8 cellular contexts compared by ENCODE assay signal in the genomic region with DNA sequence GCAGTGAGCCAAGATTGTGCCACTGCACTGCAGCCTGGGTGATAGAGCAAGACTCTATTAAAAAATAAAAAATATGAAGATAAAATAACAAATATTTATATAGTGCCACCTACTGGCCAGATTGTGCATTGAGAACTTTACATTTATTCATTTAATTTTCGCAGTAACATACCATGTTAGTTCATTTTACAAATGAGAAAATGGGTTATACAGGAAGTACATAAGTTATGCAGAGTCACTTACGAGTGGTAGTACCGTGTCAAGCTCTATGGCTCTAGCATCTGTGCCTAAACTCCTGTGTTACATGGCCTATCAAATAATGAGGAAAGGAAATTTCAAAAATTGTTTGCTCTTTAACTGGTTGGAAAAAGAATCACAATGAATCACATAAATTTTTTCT. TPM values are rescaled to one million over a fixed set of nuclear protein-coding genes. Genes with fewer than 3 reads are reported as not detected.
A peak's percentile ranks its signal among the peaks of the same experiment; 100 is the strongest.
DNase-seq lines count a peak whose midpoint lies in the region; ATAC-seq and TF ChIP-seq lines count a peak whose summit lies in the region.

No MANE protein-coding gene starts in this region.

- no peaks in the 10 kb centered on the region for H3K27me3 Mint-ChIP-seq in HFFc6 (ENCODE audit: insufficient read depth)
- no peaks in the 10 kb centered on the region for H3K27me3 Mint-ChIP-seq in activated T-helper 2 cell treated with anti-CD3 and anti-CD28 coated beads, Interferon-gamma antibody, Interleukin-2, Interleukin-4, amounts not matched to agents 10 μg/mL and 5 μg/mL and 100 μg/mL, durations not matched to agents 14 hours and 24 hours and 36 hours (ENCODE audit: low read depth)

- ATAC-seq in left colon (peak; percentile 6), GM21526 (IDR thresholded peaks at IDR 0.05; ENCODE audit: low FRiP score, unreplicated experiment) (no peak)

- H3K9me3 Mint-ChIP-seq in HFFc6 = no peaks in the 10 kb centered on the region
- no peaks in the 10 kb centered on the region for H3K9me3 Mint-ChIP-seq in activated T-helper 2 cell treated with anti-CD3 and anti-CD28 coated beads, Interferon-gamma antibody, Interleukin-2, Interleukin-4, amounts not matched to agents 10 μg/mL and 5 μg/mL and 100 μg/mL, durations not matched to agents 14 hours and 24 hours and 36 hours

- TF ChIP-seq CTCF in HFFc6 (IDR thresholded peaks at IDR 0.05) = peak; percentile 95

- H3K4me1 Mint-ChIP-seq in HFFc6 (ENCODE audit: low read depth) = peaks cover 8% of the 10 kb centered on the region
- H3K4me1 Mint-ChIP-seq in activated T-helper 2 cell treated with anti-CD3 and anti-CD28 coated beads, Interferon-gamma antibody, Interleukin-2, Interleukin-4, amounts not matched to agents 10 μg/mL and 5 μg/mL and 100 μg/mL, durations not matched to agents 14 hours and 24 hours and 36 hours (ENCODE audit: low read depth) = peaks cover 5% of the 10 kb centered on the region

- no peak overlapping the region for H3K4me3 Mint-ChIP-seq in HFFc6
- H3K4me3 Mint-ChIP-seq in activated T-helper 2 cell treated with anti-CD3 and anti-CD28 coated beads, Interferon-gamma antibody, Interleukin-2, Interleukin-4, amounts not matched to agents 10 μg/mL and 5 μg/mL and 100 μg/mL, durations not matched to agents 14 hours and 24 hours and 36 hours (ENCODE audit: low read depth) = no peak overlapping the region

- H3K27ac Mint-ChIP-seq in HFFc6 = peak overlapping the region; percentile 24
- peak overlapping the region; percentile 24 for H3K27ac Mint-ChIP-seq in activated T-helper 2 cell treated with anti-CD3 and anti-CD28 coated beads, Interferon-gamma antibody, Interleukin-2, Interleukin-4, amounts not matched to agents 10 μg/mL and 5 μg/mL and 100 μg/mL, durations not matched to agents 14 hours and 24 hours and 36 hours

- peak; percentile 9 for DNase-seq in DMS79 (lab: John Stamatoyannopoulos, UW)
- peak; percentile 28 for DNase-seq in HFFc6
- DNase-seq in activated T-helper 2 cell treated with anti-CD3 and anti-CD28 coated beads, Interferon-gamma antibody, Interleukin-2, Interleukin-4, amounts not matched to agents 10 μg/mL and 5 μg/mL and 100 μg/mL, durations not matched to agents 14 hours and 24 hours and 36 hours (ENCODE audit: low spot score) = no peak
- no peak for DNase-seq in left colon
- DNase-seq in MV-4-11 (lab: John Stamatoyannopoulos, UW) = no peak
- no peak for DNase-seq in NCI-H2107 (lab: John Stamatoyannopoulos, UW)
- DNase-seq in activated CD8-positive, alpha-beta memory T cell treated with anti-CD3 and anti-CD28 coated beads, Interleukin-2, amount 50 U/mL, for 48 hours = no peak

- intact Hi-C loops in activated T-helper 2 cell treated with anti-CD3 and anti-CD28 coated beads, Interferon-gamma antibody, Interleukin-2, Interleukin-4, amounts not matched to agents 10 μg/mL and 5 μg/mL and 100 μg/mL, durations not matched to agents 14 hours and 24 hours and 36 hours (cut with micrococcal nuclease) = no loop called here
- intact Hi-C loops in left colon (cut with DNase I, micrococcal nuclease) = no loop called here

- peaks cover 28% of the 10 kb centered on the region for H3K36me3 Mint-ChIP-seq in HFFc6 (ENCODE audit: low read depth)
- peaks cover 72% of the 10 kb centered on the region for H3K36me3 Mint-ChIP-seq in activated T-helper 2 cell treated with anti-CD3 and anti-CD28 coated beads, Interferon-gamma antibody, Interleukin-2, Interleukin-4, amounts not matched to agents 10 μg/mL and 5 μg/mL and 100 μg/mL, durations not matched to agents 14 hours and 24 hours and 36 hours (ENCODE audit: low read depth)

RNA-seq across cellular contexts. Expression of a gene that starts 27.9 kb away (rescaled TPM):
- total RNA-seq in HFFc6 (2021; fragmentation: NEBNext Ultra II Directional; extraction: Animal tissue kit (Norgen Biotek cat#: 25700)) = 10 to 100 TPM; 26.3 to 34.1 (median 30.0) TPM
- total RNA-seq in activated T-helper 2 cell treated with anti-CD3 and anti-CD28 coated beads, Interferon-gamma antibody, Interleukin-2, Interleukin-4, amounts not matched to agents 10 μg/mL and 5 μg/mL and 100 μg/mL, durations not matched to agents 14 hours and 24 hours and 36 hours = 67.1 and 72.1 TPM in 2 replicates
- 10 to 100 TPM; 23.5 to 25.9 TPM for total RNA-seq in left colon

Comparison
In these comparisons a context has a peak if more than half of its experiments do, and no peak if none do; other contexts are left out.
1. DNase-seq: peak in DMS79 (single experiment) and HFFc6 (single experiment); none in activated T-helper 2 cell treated with anti-CD3 and anti-CD28 coated beads, Interferon-gamma antibody, Interleukin-2, Interleukin-4, amounts not matched to agents 10 μg/mL and 5 μg/mL and 100 μg/mL, durations not matched to agents 14 hours and 24 hours and 36 hours (single experiment), left colon (0 of 2), MV-4-11 (single experiment), NCI-H2107 (single experiment) and activated CD8-positive, alpha-beta memory T cell treated with anti-CD3 and anti-CD28 coated beads, Interleukin-2, amount 50 U/mL, for 48 hours (single experiment).